Comparison of ENCODE assay signal across 9 cellular contexts in genomic region chr13:33204130-33204927, GRCh38.
DNase-seq lines count a peak whose midpoint lies in the region; ATAC-seq and TF ChIP-seq lines count a peak whose summit lies in the region.
"Had no signal": no experiment of that assay in that cellular context is flagged by ENCODE, and none has a peak within 500 bp of the region (broad histone marks: within the 10 kb centered on the region; RNA-seq: fewer than 3 reads in every experiment).

No MANE protein-coding gene starts in this region.

- H3K9me3 ChIP-seq in esophagus squamous epithelium, result no peaks in the 10 kb centered on the region
- no peaks in the 10 kb centered on the region for H3K9me3 ChIP-seq in psoas muscle
- no peaks in the 10 kb centered on the region for H3K9me3 ChIP-seq in CD4-positive, alpha-beta memory T cell (ENCODE audit: control insufficient read depth in 1 of 2, low read length in 2 of 2)

- DNase-seq in GM06990 (ENCODE audit: extremely low read depth, insufficient read length), result peak; percentile 41
- no peak for DNase-seq in esophagus squamous epithelium (lab: John Stamatoyannopoulos, UW)
- peak; percentile 64 to 68 for DNase-seq in psoas muscle
- no peak for DNase-seq in RKO (ENCODE audit: low spot score)
- no peak for DNase-seq in NCI-H226
- DNase-seq in CD4-positive, alpha-beta memory T cell, result no peak

- 51 to 66% methylated on average over 12 of the region's 12 CpGs for WGBS in esophagus squamous epithelium, 2 donors
- WGBS in psoas muscle, 3 donors, result 25 to 45% (median 32%) methylated on average over 12 of the region's 12 CpGs

- CTCF ChIA-PET in CD4-positive, alpha-beta memory T cell (lab: Charles Lee; ENCODE audit: partially characterized antibody), result no interaction called here

- peak in 1 of 4 donors; percentile 7 for TF ChIP-seq POLR2A in esophagus squamous epithelium (IDR thresholded peaks at IDR 0.05)

- H3K36me3 ChIP-seq in GM06990 (ENCODE audit: control insufficient read depth, insufficient read depth, low read length), result no peaks in the 10 kb centered on the region
- no peaks in the 10 kb centered on the region for H3K36me3 ChIP-seq in esophagus squamous epithelium
- H3K36me3 ChIP-seq in psoas muscle (ENCODE audit: insufficient read depth in 1 of 2, low read depth in 1 of 2), result no peaks in the 10 kb centered on the region
- H3K36me3 ChIP-seq in CD4-positive, alpha-beta memory T cell (ENCODE audit: insufficient read depth, low read length), result no peaks in the 10 kb centered on the region

- peak overlapping the region in 1 of 8 donors; percentile 9 for H3K4me3 Mint-ChIP-seq in CD4-positive, alpha-beta memory T cell

- peaks cover 18 to 55% (median 26%) of the 10 kb centered on the region in 3 donors for H3K4me1 ChIP-seq in esophagus squamous epithelium
- H3K4me1 ChIP-seq in psoas muscle, result peaks cover 37% of the 10 kb centered on the region
- no peaks in the 10 kb centered on the region for H3K4me1 ChIP-seq in CD4-positive, alpha-beta memory T cell (ENCODE audit: insufficient read depth, low read length)

- H3K4me3 ChIP-seq in GM06990 (replicated peaks; ENCODE audit: low read depth, low read length), result peak overlapping the region; percentile 56
- peak overlapping the region in 3 of 4 donors; percentile 34 to 56 (median 38) for H3K4me3 ChIP-seq in esophagus squamous epithelium
- peak overlapping the region; percentile 50 for H3K4me3 ChIP-seq in psoas muscle
- H3K4me3 ChIP-seq in CD4-positive, alpha-beta memory T cell (ENCODE audit: low read length in 2 of 2), result no peak overlapping the region

- intact Hi-C loops in esophagus squamous epithelium (cut with DNase I), result no loop called here
- intact Hi-C loops in psoas muscle (cut with DNase I), result no loop called here
- intact Hi-C loops in CD4-positive, alpha-beta memory T cell (cut with micrococcal nuclease), result no loop called here

- ATAC-seq in HG03432 (IDR thresholded peaks at IDR 0.05; ENCODE audit: unreplicated experiment) (peak; percentile 34), psoas muscle (peak; percentile 44 to 78 (median 63)), HG02884 (IDR thresholded peaks at IDR 0.05; ENCODE audit: unreplicated experiment) (no peak)
- ATAC-seq: HCT116 had no signal

- TF ChIP-seq CTCF in GM06990 (IDR thresholded peaks at IDR 0.05; ENCODE audit: insufficient read depth, low read length, poor library complexity, severe bottlenecking), result no peak
- no peak for TF ChIP-seq CTCF in esophagus squamous epithelium (IDR thresholded peaks at IDR 0.05)
- TF ChIP-seq CTCF in psoas muscle (IDR thresholded peaks at IDR 0.05), result no peak

- peaks cover 14 to 18% of the 10 kb centered on the region in 2 donors for H3K27me3 Mint-ChIP-seq in CD4-positive, alpha-beta memory T cell

- POLR2A ChIA-PET in CD4-positive, alpha-beta memory T cell (lab: Charles Lee; ENCODE audit: partially characterized antibody), result no interaction called here

- H3K27ac ChIP-seq in esophagus squamous epithelium, result peak overlapping the region; percentile 23 to 83 (median 82)
- peak overlapping the region; percentile 56 for H3K27ac ChIP-seq in psoas muscle
- H3K27ac ChIP-seq in CD4-positive, alpha-beta memory T cell (ENCODE audit: low read depth, low read length), result no peak overlapping the region

- H3K36me3 Mint-ChIP-seq in CD4-positive, alpha-beta memory T cell, result no peaks in the 10 kb centered on the region

- peak overlapping the region in 1 of 7 donors; percentile 9 for H3K27ac Mint-ChIP-seq in CD4-positive, alpha-beta memory T cell

- no peaks in the 10 kb centered on the region for H3K9me3 Mint-ChIP-seq in CD4-positive, alpha-beta memory T cell

- no peaks in the 10 kb centered on the region for H3K27me3 ChIP-seq in GM06990 (replicated peaks; ENCODE audit: control insufficient read depth, insufficient read depth, low read length)
- no peaks in the 10 kb centered on the region for H3K27me3 ChIP-seq in esophagus squamous epithelium
- H3K27me3 ChIP-seq in psoas muscle (ENCODE audit: insufficient read depth in 3 of 3, low read length in 2 of 3), result no peaks in the 10 kb centered on the region
- H3K27me3 ChIP-seq in CD4-positive, alpha-beta memory T cell (ENCODE audit: insufficient read depth, low read length), result no peaks in the 10 kb centered on the region

- H3K4me1 Mint-ChIP-seq in CD4-positive, alpha-beta memory T cell, result peaks cover 0 to 16% (median 7%) of the 10 kb centered on the region in 4 donors

Comparison
In these comparisons a context has a peak if more than half of its experiments do, and no peak if none do; other contexts are left out.
1. DNase-seq: peak in GM06990 (single experiment) and psoas muscle (2 of 2); none in esophagus squamous epithelium (single experiment), RKO (single experiment), NCI-H226 (single experiment) and CD4-positive, alpha-beta memory T cell (0 of 5).
2. H3K4me3 ChIP-seq: peak in GM06990 (single experiment), esophagus squamous epithelium (3 of 4) and psoas muscle (single experiment); none in CD4-positive, alpha-beta memory T cell (0 of 2).